8 cellular contexts compared by ENCODE assay signal in the genomic region with DNA sequence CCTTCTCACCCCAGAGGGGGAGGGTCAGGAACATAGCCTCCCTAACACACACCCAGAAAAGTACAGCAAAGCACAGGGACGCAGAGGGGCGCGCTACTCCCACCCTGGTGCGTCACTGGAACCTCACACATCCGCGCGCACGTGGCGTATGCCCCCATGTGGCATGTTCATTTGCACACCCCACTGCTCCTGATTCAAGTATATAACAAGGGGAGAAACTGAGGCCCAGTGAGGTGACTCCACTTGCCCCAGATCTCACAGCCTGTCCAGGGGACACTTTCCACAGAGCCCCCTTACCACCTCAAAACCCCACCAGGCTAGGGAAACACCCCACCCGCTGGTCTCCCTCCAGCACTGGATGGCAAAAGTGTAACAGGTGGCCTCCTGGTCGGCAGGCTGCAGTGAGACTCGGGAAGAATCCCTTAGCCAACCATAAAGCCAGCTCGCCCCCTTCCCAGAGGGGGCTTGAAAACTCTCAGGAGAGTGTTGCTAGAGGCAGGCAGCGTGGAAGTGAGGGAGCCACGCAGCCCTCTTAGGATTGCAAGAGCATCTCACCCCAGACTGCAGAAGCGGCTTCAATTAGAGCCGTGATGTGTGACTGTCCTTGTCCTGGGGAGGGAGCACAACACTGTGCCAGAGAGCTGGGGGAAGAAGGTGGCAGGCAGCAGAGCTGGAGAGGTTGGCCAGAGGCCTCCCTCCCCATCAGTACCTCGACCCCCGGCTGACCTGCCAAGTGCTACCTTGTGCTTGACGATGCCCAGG. TPM values are rescaled to one million over a fixed set of nuclear protein-coding genes. Genes with fewer than 3 reads are reported as not detected.
DNase-seq lines count a peak whose midpoint lies in the region; ATAC-seq and TF ChIP-seq lines count a peak whose summit lies in the region.

A gene (minus strand): TSS at position 67 of the 762 bp plus-strand sequence. CDS start 12,591 bp downstream, outside the sequence.

- H4K20me1 ChIP-seq in hepatocyte (ENCODE audit: insufficient read depth, poor library complexity, severe bottlenecking) = peaks cover 8% of the 10 kb centered on the region
- H4K20me1 ChIP-seq in smooth muscle cell (ENCODE audit: low read depth) = no peaks in the 10 kb centered on the region

- DNase-seq in NCI-H82 (lab: John Stamatoyannopoulos, UW) (peak; percentile 49), NCI-H82 treated with DMSO at 0.1 percent for 48 hours (lab: John Stamatoyannopoulos, UW; ENCODE audit: unreplicated experiment) (no peak), WTC11 (ENCODE audit: low spot score) (peak; percentile 19), hepatocyte (ENCODE audit: low spot score) (no peak), smooth muscle cell (lab: John Stamatoyannopoulos, UW; ENCODE audit: unreplicated experiment) (no peak), tibial nerve (ENCODE audit: low spot score in 2 of 2) (no peak), NCI-H2107 treated with DMSO at 0.1 percent for 48 hours (lab: John Stamatoyannopoulos, UW; ENCODE audit: unreplicated experiment) (no peak)

- H3K79me2 ChIP-seq in hepatocyte (no peaks in the 10 kb centered on the region), smooth muscle cell (ENCODE audit: low read depth) (no peaks in the 10 kb centered on the region)

- no peaks in the 10 kb centered on the region for H3K9me2 ChIP-seq in hepatocyte (replicated peaks; ENCODE audit: insufficient read depth)

- no peaks in the 10 kb centered on the region for H3F3A ChIP-seq in smooth muscle cell (ENCODE audit: low read depth)

- H3K36me3 ChIP-seq in hepatocyte (replicated peaks; ENCODE audit: insufficient read depth, low read depth) (no peaks in the 10 kb centered on the region), smooth muscle cell (ENCODE audit: low read depth) (no peaks in the 10 kb centered on the region), tibial nerve (no peaks in the 10 kb centered on the region)

- TF ChIP-seq CTCF in WTC11 (IDR thresholded peaks at IDR 0.05) (no peak), hepatocyte (IDR thresholded peaks at IDR 0.05; ENCODE audit: poor library complexity) (peak; percentile 11), smooth muscle cell (IDR thresholded peaks at IDR 0.05; ENCODE audit: borderline replicate concordance, insufficient read depth, poor library complexity, severe bottlenecking) (no peak), tibial nerve (IDR thresholded peaks at IDR 0.05) (no peak)

- TF ChIP-seq POLR2A in tibial nerve (IDR thresholded peaks at IDR 0.05) = no peak

- no peak within 1 kb of the TSS for H3K27ac Mint-ChIP-seq in WTC11

- ATAC-seq in WTC11 (no peak), GM19023 (IDR thresholded peaks at IDR 0.05; ENCODE audit: unreplicated experiment) (no peak)

- 30% methylated on average over 20 of the region's 20 CpGs for WGBS in hepatocyte (ENCODE audit: low lambda C conversion rate, missing lambda C conversion rate)
- WGBS in smooth muscle cell (ENCODE audit: low lambda C conversion rate) = 34% methylated on average over 20 of the region's 20 CpGs
- 35 to 47% methylated on average over 13 to 18 of the region's 20 CpGs for WGBS in tibial nerve, 2 donors

- H3K9ac ChIP-seq in smooth muscle cell (ENCODE audit: low read depth) = no peak within 1 kb of the TSS

- peak within 1 kb of the TSS; percentile 76 for H3K4me3 Mint-ChIP-seq in WTC11

- H2AFZ ChIP-seq in hepatocyte (peak within 1 kb of the TSS; percentile 41), smooth muscle cell (ENCODE audit: low read depth) (peak within 1 kb of the TSS; percentile 66)

- H3K4me3 ChIP-seq in hepatocyte (peak within 1 kb of the TSS; percentile 42), smooth muscle cell (peak within 1 kb of the TSS; percentile 55), tibial nerve (peak within 1 kb of the TSS in 2 of 4 donors; percentile 28 to 43)

- no peaks in the 10 kb centered on the region for H3K9me3 ChIP-seq in hepatocyte (ENCODE audit: low read depth)
- H3K9me3 ChIP-seq in smooth muscle cell (replicated peaks; ENCODE audit: low read depth) = no peaks in the 10 kb centered on the region
- no peaks in the 10 kb centered on the region for H3K9me3 ChIP-seq in tibial nerve

- H3K27me3 ChIP-seq in hepatocyte (peaks cover 91% of the 10 kb centered on the region), smooth muscle cell (ENCODE audit: low read depth) (peaks cover 96% of the 10 kb centered on the region), tibial nerve (peaks cover 7 to 92% of the 10 kb centered on the region in 2 donors)

- peaks cover 48% of the 10 kb centered on the region for H3K27me3 Mint-ChIP-seq in WTC11 (ENCODE audit: low read depth)

- peaks cover 14% of the 10 kb centered on the region for H3K4me1 ChIP-seq in hepatocyte (ENCODE audit: insufficient read depth)
- peaks cover 10% of the 10 kb centered on the region for H3K4me1 ChIP-seq in smooth muscle cell (ENCODE audit: low read depth)
- peaks cover 0 to 38% (median 19%) of the 10 kb centered on the region in 4 donors for H3K4me1 ChIP-seq in tibial nerve

- POLR2A ChIA-PET in WTC11 (lab: Charles Lee) = interaction anchor here (1.4 to 2.3 kb wide), 2 partner anchors 15 to 81 kb away, joined by 3 to 19 read pairs; no protein-coding TSS in a partner anchor

- H3K4me2 ChIP-seq in hepatocyte = peak within 1 kb of the TSS; percentile 100
- peak within 1 kb of the TSS; percentile 99 for H3K4me2 ChIP-seq in smooth muscle cell

- peaks cover 76% of the 10 kb centered on the region for H3K4me1 Mint-ChIP-seq in WTC11

- CTCF ChIA-PET in WTC11 (lab: Charles Lee) = interaction anchor here (0.7 to 7.4 kb wide), 19 partner anchors 8 to 118 kb away, joined by 3 to 83 read pairs (median 5); a partner anchor contains a TSS

- H3K9me3 Mint-ChIP-seq in WTC11 = no peaks in the 10 kb centered on the region

- no peaks in the 10 kb centered on the region for H3K36me3 Mint-ChIP-seq in WTC11

- TF ChIP-seq EP300 in tibial nerve (IDR thresholded peaks at IDR 0.05) = no peak

- no peak within 1 kb of the TSS for H3K27ac ChIP-seq in hepatocyte
- H3K27ac ChIP-seq in smooth muscle cell (ENCODE audit: low read depth) = no peak within 1 kb of the TSS
- H3K27ac ChIP-seq in tibial nerve = no peak within 1 kb of the TSS

TF ChIP-seq in WTC11, 78 proteins besides CTCF, POLR2A, EP300 and RAD21 (continues in another document):
- no peak for TF ChIP-seq GABPB1 (CRISPR knock-in tag; IDR thresholded peaks at IDR 0.05)
- TF ChIP-seq NR3C1 (CRISPR knock-in tag; conservative IDR thresholded peaks at IDR 0.05; ENCODE audit: low read depth) = no peak
- TF ChIP-seq ZNF671 (CRISPR knock-in tag; IDR thresholded peaks at IDR 0.05) = no peak
- TF ChIP-seq ZNF138 (CRISPR knock-in tag; conservative IDR thresholded peaks at IDR 0.05) = peak; percentile 87; the same call in 1 of the 2 replicates
- TF ChIP-seq TEAD1 (CRISPR knock-in tag; IDR thresholded peaks at IDR 0.05) = 0 out of 2 replicates have a peak, but pooled peaks have one; percentile 30
- TF ChIP-seq, protein P1, sequence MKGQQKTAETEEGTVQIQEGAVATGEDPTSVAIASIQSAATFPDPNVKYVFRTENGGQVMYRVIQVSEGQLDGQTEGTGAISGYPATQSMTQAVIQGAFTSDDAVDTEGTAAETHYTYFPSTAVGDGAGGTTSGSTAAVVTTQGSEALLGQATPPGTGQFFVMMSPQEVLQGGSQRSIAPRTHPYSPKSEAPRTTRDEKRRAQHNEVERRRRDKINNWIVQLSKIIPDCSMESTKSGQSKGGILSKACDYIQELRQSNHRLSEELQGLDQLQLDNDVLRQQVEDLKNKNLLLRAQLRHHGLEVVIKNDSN (CRISPR knock-in tag; IDR thresholded peaks at IDR 0.05) = peak; percentile 49
- no peak for TF ChIP-seq SOX15 (CRISPR knock-in tag; IDR thresholded peaks at IDR 0.05)
- no peak for TF ChIP-seq TCF7 (CRISPR knock-in tag; IDR thresholded peaks at IDR 0.05; ENCODE audit: low read depth)
- peak; percentile 57; the same call in 1 of the 2 replicates for TF ChIP-seq CREM (CRISPR knock-in tag; IDR thresholded peaks at IDR 0.05)
- TF ChIP-seq FOXP1 (CRISPR knock-in tag; IDR thresholded peaks at IDR 0.05; ENCODE audit: borderline replicate concordance) = peak; percentile 70; the same call in 1 of the 2 replicates
- no peak for TF ChIP-seq EMX1 (CRISPR knock-in tag; IDR thresholded peaks at IDR 0.05)
- TF ChIP-seq FOXK1 (CRISPR knock-in tag; IDR thresholded peaks at IDR 0.05) = no peak; the same call in 1 of the 2 replicates
- no peak for TF ChIP-seq CBFB (CRISPR knock-in tag; IDR thresholded peaks at IDR 0.05; ENCODE audit: low read depth)
- TF ChIP-seq, protein P2, sequence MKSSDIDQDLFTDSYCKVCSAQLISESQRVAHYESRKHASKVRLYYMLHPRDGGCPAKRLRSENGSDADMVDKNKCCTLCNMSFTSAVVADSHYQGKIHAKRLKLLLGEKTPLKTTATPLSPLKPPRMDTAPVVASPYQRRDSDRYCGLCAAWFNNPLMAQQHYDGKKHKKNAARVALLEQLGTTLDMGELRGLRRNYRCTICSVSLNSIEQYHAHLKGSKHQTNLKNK (CRISPR knock-in tag; IDR thresholded peaks at IDR 0.05) = no peak
- no peak for TF ChIP-seq CREB1 (CRISPR knock-in tag; IDR thresholded peaks at IDR 0.05)
- no peak for TF ChIP-seq SP1 (CRISPR knock-in tag; conservative IDR thresholded peaks at IDR 0.05)
- TF ChIP-seq NR2C2 (CRISPR knock-in tag; IDR thresholded peaks at IDR 0.05) = no peak
- TF ChIP-seq, protein P3, sequence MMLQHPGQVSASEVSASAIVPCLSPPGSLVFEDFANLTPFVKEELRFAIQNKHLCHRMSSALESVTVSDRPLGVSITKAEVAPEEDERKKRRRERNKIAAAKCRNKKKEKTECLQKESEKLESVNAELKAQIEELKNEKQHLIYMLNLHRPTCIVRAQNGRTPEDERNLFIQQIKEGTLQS (CRISPR knock-in tag; conservative IDR thresholded peaks at IDR 0.05) = no peak
- TF ChIP-seq, protein P4, sequence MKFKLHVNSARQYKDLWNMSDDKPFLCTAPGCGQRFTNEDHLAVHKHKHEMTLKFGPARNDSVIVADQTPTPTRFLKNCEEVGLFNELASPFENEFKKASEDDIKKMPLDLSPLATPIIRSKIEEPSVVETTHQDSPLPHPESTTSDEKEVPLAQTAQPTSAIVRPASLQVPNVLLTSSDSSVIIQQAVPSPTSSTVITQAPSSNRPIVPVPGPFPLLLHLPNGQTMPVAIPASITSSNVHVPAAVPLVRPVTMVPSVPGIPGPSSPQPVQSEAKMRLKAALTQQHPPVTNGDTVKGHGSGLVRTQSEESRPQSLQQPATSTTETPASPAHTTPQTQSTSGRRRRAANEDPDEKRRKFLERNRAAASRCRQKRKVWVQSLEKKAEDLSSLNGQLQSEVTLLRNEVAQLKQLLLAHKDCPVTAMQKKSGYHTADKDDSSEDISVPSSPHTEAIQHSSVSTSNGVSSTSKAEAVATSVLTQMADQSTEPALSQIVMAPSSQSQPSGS (CRISPR knock-in tag; IDR thresholded peaks at IDR 0.05; ENCODE audit: borderline replicate concordance, low read depth) = no peak
- TF ChIP-seq OVOL2 (CRISPR knock-in tag; IDR thresholded peaks at IDR 0.05; ENCODE audit: borderline replicate concordance) = no peak

RNA-seq across cellular contexts. Expression of the gene that starts here (rescaled TPM):
- total RNA-seq in WTC11 (2021) = 32.2 to 34.5 TPM (median 32.2 TPM) in 3 replicates
- 0.03 TPM in 1 of 2 replicates, not detected in the other for total RNA-seq in hepatocyte
- not detected in 2 replicates for polyA plus RNA-seq in hepatocyte
- total RNA-seq in smooth muscle cell = not detected in 2 replicates
- polyA plus RNA-seq in smooth muscle cell = 0.21 TPM in 1 of 2 replicates, not detected in the other
- total RNA-seq in tibial nerve = not detected

Comparison
In these comparisons a context has a peak if more than half of its experiments do, and no peak if none do; other contexts are left out.
1. RNA of the gene that starts here (total RNA-seq): 32.2 to 34.5 TPM in WTC11; 0.03 TPM in hepatocyte, not detected in smooth muscle cell and not detected in tibial nerve; every median in the first group is over 10 times any median in the second.
2. DNase-seq: peak in NCI-H82 (single experiment) and WTC11 (single experiment); none in NCI-H82 treated with DMSO at 0.1 percent for 48 hours (single experiment), hepatocyte (single experiment), smooth muscle cell (single experiment), tibial nerve (0 of 2) and NCI-H2107 treated with DMSO at 0.1 percent for 48 hours (single experiment).